In the genomic region with DNA sequence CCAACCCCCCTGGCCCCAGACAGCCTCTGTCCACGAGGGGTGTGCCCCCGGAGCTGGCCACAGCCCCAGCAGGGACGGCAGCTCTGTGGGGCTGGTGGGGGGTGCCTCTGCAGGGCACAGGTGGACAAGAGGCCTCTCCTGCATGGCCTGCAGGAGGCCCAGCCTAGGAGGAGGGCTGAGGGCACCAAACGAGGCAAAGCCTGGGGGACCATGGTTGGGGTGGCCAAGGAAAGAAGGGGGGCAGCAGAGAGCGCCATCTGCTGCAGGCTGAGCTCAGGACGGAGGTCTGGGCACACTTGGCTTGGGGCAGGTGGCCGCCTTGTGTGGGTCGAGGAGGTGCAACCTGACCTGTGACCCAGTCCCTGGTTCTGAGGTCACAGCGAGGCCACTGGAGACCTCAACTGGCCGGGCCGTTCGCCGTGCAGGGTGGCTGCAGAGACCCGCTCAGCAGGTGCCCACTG, we compare ENCODE assay signal across 1 cellular context.
TF ChIP-seq lines count a peak whose summit lies in the region.

No MANE protein-coding gene starts in this region.

TF ChIP-seq in GM23338, 12 proteins besides CTCF, POLR2A, EP300 and RAD21:
- TF ChIP-seq, protein P1, sequence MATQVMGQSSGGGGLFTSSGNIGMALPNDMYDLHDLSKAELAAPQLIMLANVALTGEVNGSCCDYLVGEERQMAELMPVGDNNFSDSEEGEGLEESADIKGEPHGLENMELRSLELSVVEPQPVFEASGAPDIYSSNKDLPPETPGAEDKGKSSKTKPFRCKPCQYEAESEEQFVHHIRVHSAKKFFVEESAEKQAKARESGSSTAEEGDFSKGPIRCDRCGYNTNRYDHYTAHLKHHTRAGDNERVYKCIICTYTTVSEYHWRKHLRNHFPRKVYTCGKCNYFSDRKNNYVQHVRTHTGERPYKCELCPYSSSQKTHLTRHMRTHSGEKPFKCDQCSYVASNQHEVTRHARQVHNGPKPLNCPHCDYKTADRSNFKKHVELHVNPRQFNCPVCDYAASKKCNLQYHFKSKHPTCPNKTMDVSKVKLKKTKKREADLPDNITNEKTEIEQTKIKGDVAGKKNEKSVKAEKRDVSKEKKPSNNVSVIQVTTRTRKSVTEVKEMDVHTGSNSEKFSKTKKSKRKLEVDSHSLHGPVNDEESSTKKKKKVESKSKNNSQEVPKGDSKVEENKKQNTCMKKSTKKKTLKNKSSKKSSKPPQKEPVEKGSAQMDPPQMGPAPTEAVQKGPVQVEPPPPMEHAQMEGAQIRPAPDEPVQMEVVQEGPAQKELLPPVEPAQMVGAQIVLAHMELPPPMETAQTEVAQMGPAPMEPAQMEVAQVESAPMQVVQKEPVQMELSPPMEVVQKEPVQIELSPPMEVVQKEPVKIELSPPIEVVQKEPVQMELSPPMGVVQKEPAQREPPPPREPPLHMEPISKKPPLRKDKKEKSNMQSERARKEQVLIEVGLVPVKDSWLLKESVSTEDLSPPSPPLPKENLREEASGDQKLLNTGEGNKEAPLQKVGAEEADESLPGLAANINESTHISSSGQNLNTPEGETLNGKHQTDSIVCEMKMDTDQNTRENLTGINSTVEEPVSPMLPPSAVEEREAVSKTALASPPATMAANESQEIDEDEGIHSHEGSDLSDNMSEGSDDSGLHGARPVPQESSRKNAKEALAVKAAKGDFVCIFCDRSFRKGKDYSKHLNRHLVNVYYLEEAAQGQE (IDR thresholded peaks at IDR 0.05; ENCODE audit: unreplicated experiment): no peak
- no peak for TF ChIP-seq EZH2phosphoT487 (IDR thresholded peaks at IDR 0.05; ENCODE audit: unreplicated experiment)
- no peak for TF ChIP-seq STAT1 (IDR thresholded peaks at IDR 0.05; ENCODE audit: unreplicated experiment)
- TF ChIP-seq, protein P2, sequence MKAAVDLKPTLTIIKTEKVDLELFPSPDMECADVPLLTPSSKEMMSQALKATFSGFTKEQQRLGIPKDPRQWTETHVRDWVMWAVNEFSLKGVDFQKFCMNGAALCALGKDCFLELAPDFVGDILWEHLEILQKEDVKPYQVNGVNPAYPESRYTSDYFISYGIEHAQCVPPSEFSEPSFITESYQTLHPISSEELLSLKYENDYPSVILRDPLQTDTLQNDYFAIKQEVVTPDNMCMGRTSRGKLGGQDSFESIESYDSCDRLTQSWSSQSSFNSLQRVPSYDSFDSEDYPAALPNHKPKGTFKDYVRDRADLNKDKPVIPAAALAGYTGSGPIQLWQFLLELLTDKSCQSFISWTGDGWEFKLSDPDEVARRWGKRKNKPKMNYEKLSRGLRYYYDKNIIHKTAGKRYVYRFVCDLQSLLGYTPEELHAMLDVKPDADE (IDR thresholded peaks at IDR 0.05): no peak
- no peak for TF ChIP-seq EZH2 (IDR thresholded peaks at IDR 0.05; ENCODE audit: low read depth, unreplicated experiment)
- no peak for TF ChIP-seq ZNF114 (CRISPR knock-in tag; IDR thresholded peaks at IDR 0.05)
- TF ChIP-seq, protein P3, sequence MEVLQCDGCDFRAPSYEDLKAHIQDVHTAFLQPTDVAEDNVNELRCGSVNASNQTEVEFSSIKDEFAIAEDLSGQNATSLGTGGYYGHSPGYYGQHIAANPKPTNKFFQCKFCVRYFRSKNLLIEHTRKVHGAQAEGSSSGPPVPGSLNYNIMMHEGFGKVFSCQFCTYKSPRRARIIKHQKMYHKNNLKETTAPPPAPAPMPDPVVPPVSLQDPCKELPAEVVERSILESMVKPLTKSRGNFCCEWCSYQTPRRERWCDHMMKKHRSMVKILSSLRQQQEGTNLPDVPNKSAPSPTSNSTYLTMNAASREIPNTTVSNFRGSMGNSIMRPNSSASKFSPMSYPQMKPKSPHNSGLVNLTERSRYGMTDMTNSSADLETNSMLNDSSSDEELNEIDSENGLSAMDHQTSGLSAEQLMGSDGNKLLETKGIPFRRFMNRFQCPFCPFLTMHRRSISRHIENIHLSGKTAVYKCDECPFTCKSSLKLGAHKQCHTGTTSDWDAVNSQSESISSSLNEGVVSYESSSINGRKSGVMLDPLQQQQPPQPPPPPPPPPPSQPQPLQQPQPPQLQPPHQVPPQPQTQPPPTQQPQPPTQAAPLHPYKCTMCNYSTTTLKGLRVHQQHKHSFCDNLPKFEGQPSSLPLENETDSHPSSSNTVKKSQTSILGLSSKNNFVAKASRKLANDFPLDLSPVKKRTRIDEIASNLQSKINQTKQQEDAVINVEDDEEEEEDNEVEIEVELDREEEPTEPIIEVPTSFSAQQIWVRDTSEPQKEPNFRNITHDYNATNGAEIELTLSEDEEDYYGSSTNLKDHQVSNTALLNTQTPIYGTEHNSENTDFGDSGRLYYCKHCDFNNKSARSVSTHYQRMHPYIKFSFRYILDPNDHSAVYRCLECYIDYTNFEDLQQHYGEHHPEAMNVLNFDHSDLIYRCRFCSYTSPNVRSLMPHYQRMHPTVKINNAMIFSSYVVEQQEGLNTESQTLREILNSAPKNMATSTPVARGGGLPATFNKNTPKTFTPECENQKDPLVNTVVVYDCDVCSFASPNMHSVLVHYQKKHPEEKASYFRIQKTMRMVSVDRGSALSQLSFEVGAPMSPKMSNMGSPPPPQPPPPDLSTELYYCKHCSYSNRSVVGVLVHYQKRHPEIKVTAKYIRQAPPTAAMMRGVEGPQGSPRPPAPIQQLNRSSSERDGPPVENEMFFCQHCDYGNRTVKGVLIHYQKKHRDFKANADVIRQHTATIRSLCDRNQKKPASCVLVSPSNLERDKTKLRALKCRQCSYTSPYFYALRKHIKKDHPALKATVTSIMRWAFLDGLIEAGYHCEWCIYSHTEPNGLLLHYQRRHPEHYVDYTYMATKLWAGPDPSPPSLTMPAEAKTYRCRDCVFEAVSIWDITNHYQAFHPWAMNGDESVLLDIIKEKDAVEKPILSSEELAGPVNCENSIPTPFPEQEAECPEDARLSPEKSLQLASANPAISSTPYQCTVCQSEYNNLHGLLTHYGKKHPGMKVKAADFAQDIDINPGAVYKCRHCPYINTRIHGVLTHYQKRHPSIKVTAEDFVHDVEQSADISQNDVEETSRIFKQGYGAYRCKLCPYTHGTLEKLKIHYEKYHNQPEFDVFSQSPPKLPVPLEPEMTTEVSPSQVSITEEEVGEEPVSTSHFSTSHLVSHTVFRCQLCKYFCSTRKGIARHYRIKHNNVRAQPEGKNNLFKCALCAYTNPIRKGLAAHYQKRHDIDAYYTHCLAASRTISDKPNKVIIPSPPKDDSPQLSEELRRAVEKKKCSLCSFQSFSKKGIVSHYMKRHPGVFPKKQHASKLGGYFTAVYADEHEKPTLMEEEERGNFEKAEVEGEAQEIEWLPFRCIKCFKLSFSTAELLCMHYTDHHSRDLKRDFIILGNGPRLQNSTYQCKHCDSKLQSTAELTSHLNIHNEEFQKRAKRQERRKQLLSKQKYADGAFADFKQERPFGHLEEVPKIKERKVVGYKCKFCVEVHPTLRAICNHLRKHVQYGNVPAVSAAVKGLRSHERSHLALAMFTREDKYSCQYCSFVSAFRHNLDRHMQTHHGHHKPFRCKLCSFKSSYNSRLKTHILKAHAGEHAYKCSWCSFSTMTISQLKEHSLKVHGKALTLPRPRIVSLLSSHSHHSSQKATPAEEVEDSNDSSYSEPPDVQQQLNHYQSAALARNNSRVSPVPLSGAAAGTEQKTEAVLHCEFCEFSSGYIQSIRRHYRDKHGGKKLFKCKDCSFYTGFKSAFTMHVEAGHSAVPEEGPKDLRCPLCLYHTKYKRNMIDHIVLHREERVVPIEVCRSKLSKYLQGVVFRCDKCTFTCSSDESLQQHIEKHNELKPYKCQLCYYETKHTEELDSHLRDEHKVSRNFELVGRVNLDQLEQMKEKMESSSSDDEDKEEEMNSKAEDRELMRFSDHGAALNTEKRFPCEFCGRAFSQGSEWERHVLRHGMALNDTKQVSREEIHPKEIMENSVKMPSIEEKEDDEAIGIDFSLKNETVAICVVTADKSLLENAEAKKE (CRISPR knock-in tag; IDR thresholded peaks at IDR 0.05): no peak
- TF ChIP-seq NANOG (IDR thresholded peaks at IDR 0.05; ENCODE audit: borderline replicate concordance): no peak
- no peak for TF ChIP-seq JUNB (IDR thresholded peaks at IDR 0.05; ENCODE audit: unreplicated experiment)
- no peak for TF ChIP-seq ZNF331 (CRISPR knock-in tag; IDR thresholded peaks at IDR 0.05; ENCODE audit: low read depth)
